In genomic region chr22:40542821-40543540, GRCh38 we compare ENCODE assay signal across 23 cellular contexts.
DNase-seq lines count a peak whose midpoint lies in the region; TF ChIP-seq lines count a peak whose summit lies in the region.
"Had no signal": no experiment of that assay in that cellular context is flagged by ENCODE, and none has a peak within 500 bp of the region (broad histone marks: within the 10 kb centered on the region; RNA-seq: fewer than 3 reads in every experiment).

No MANE protein-coding gene starts in this region.

- H3K36me3 Mint-ChIP-seq in dendritic cell treated with granulocyte-macrophage colony-stimulating factor and Interleukin-4, amounts not matched to agents 40 ng/mL and 50 ng/mL, for 4 days (ENCODE audit: low read depth) = peaks cover 26% of the 10 kb centered on the region

- H3K4me1 ChIP-seq in osteoblast (ENCODE audit: insufficient read depth, low read length) = peaks cover 8% of the 10 kb centered on the region
- peaks cover 0 to 6% of the 10 kb centered on the region in 2 donors for H3K4me1 ChIP-seq in uterus
- H3K4me1 ChIP-seq in suprapubic skin = peaks cover 31% of the 10 kb centered on the region

- TF ChIP-seq EP300 in suprapubic skin (IDR thresholded peaks at IDR 0.05) = no peak

- peaks cover 17% of the 10 kb centered on the region for H3K4me1 Mint-ChIP-seq in dendritic cell treated with granulocyte-macrophage colony-stimulating factor and Interleukin-4, amounts not matched to agents 40 ng/mL and 50 ng/mL, for 4 days (ENCODE audit: low read depth)

- peak overlapping the region; percentile 34 for H3K27ac Mint-ChIP-seq in dendritic cell treated with granulocyte-macrophage colony-stimulating factor and Interleukin-4, amounts not matched to agents 40 ng/mL and 50 ng/mL, for 4 days
- H3K27ac Mint-ChIP-seq: activated CD4-positive, alpha-beta memory T cell treated with anti-CD3 and anti-CD28 coated beads, Interleukin-2, amount 10 ng/mL, durations not matched to agents 7 days and 5 days; CD14-positive monocyte; type B pancreatic cell had no signal

- H3K9me3 ChIP-seq in SK-N-MC (ENCODE audit: low read depth, low read length) (no peaks in the 10 kb centered on the region), osteoblast (ENCODE audit: low read depth, low read length) (no peaks in the 10 kb centered on the region), uterus (no peaks in the 10 kb centered on the region), suprapubic skin (no peaks in the 10 kb centered on the region)
- H3K9me3 ChIP-seq: gastroesophageal sphincter, lower lobe of right lung, neutrophil had no signal

- H3K27me3 ChIP-seq in osteoblast (ENCODE audit: insufficient read depth, low read length) (no peaks in the 10 kb centered on the region), uterus (no peaks in the 10 kb centered on the region), suprapubic skin (no peaks in the 10 kb centered on the region)
- H3K27me3 ChIP-seq: gastroesophageal sphincter, neutrophil had no signal

- no peak overlapping the region for H3K4me3 Mint-ChIP-seq in dendritic cell treated with granulocyte-macrophage colony-stimulating factor and Interleukin-4, amounts not matched to agents 40 ng/mL and 50 ng/mL, for 4 days
- H3K4me3 Mint-ChIP-seq: activated CD4-positive, alpha-beta memory T cell treated with anti-CD3 and anti-CD28 coated beads, Interleukin-2, amount 10 ng/mL, durations not matched to agents 7 days and 5 days; CD14-positive monocyte; stimulated activated naive CD8-positive, alpha-beta T cell treated with anti-CD3 and anti-CD28 coated beads, Interleukin-15, amount 100 ng/mL, for 72 hours; type B pancreatic cell had no signal

- H3K27ac ChIP-seq in SK-N-MC = peak overlapping the region; percentile 16; the same call in 1 of the 2 replicates
- peak overlapping the region; percentile 31 for H3K27ac ChIP-seq in osteoblast (ENCODE audit: low read depth, low read length)
- peak overlapping the region in 1 of 2 donors; percentile 31 for H3K27ac ChIP-seq in uterus
- no peak overlapping the region for H3K27ac ChIP-seq in suprapubic skin
- H3K27ac ChIP-seq: KMS-11, lower lobe of right lung, neutrophil had no signal

- no peaks in the 10 kb centered on the region for H4K20me1 ChIP-seq in osteoblast (ENCODE audit: insufficient read depth, low read length)

- no peaks in the 10 kb centered on the region for H3K9me3 Mint-ChIP-seq in dendritic cell treated with granulocyte-macrophage colony-stimulating factor and Interleukin-4, amounts not matched to agents 40 ng/mL and 50 ng/mL, for 4 days
- H3K9me3 Mint-ChIP-seq: activated CD4-positive, alpha-beta memory T cell treated with anti-CD3 and anti-CD28 coated beads, Interleukin-2, amount 10 ng/mL, durations not matched to agents 7 days and 5 days; CD14-positive monocyte; stimulated activated naive CD8-positive, alpha-beta T cell treated with anti-CD3 and anti-CD28 coated beads, Interleukin-15, amount 100 ng/mL, for 72 hours; type B pancreatic cell had no signal

- H3K36me3 ChIP-seq in SK-N-MC (ENCODE audit: insufficient read depth, low read length) = peaks cover 4% of the 10 kb centered on the region; the same call in 1 of the 2 replicates
- H3K36me3 ChIP-seq in osteoblast (ENCODE audit: insufficient read depth, low read length) = peaks cover 3% of the 10 kb centered on the region
- H3K36me3 ChIP-seq in uterus = no peaks in the 10 kb centered on the region
- H3K36me3 ChIP-seq in suprapubic skin = no peaks in the 10 kb centered on the region

- H3K4me2 ChIP-seq in osteoblast (ENCODE audit: insufficient read depth, low read length) = no peak overlapping the region
- H3K4me2 ChIP-seq: KMS-11 had no signal

- 52% methylated on average over 2 of the region's 2 CpGs for WGBS in suprapubic skin

- H3K27me3 Mint-ChIP-seq in dendritic cell treated with granulocyte-macrophage colony-stimulating factor and Interleukin-4, amounts not matched to agents 40 ng/mL and 50 ng/mL, for 4 days = no peaks in the 10 kb centered on the region
- H3K27me3 Mint-ChIP-seq: activated CD4-positive, alpha-beta memory T cell treated with anti-CD3 and anti-CD28 coated beads, Interleukin-2, amount 10 ng/mL, durations not matched to agents 7 days and 5 days; stimulated activated naive CD8-positive, alpha-beta T cell treated with anti-CD3 and anti-CD28 coated beads, Interleukin-15, amount 100 ng/mL, for 72 hours; type B pancreatic cell had no signal

- no peak overlapping the region for H2AFZ ChIP-seq in osteoblast (ENCODE audit: low read length)

- H3K79me2 ChIP-seq in osteoblast (ENCODE audit: insufficient read depth, low read length) = peaks cover 47% of the 10 kb centered on the region

- no peak overlapping the region for H3K9ac ChIP-seq in SK-N-MC (ENCODE audit: insufficient read length)
- H3K9ac ChIP-seq: KMS-11 had no signal

- TF ChIP-seq POLR2A in uterus (IDR thresholded peaks at IDR 0.05) (no peak), suprapubic skin (IDR thresholded peaks at IDR 0.05) (no peak)

- intact Hi-C loops in dendritic cell treated with granulocyte-macrophage colony-stimulating factor and Interleukin-4, amounts not matched to agents 40 ng/mL and 50 ng/mL, for 4 days (cut with micrococcal nuclease) = no loop called here
- intact Hi-C loops in uterus (cut with DNase I; ENCODE audit: low total_unique reads) = loop anchor here (5.0 kb wide), 1 partner anchor 84 kb away; no protein-coding TSS in a partner anchor

- no peak overlapping the region for H3K4me3 ChIP-seq in SK-N-MC
- no peak overlapping the region for H3K4me3 ChIP-seq in osteoblast (ENCODE audit: insufficient read depth, low read length)
- H3K4me3 ChIP-seq in uterus = no peak overlapping the region
- H3K4me3 ChIP-seq in suprapubic skin = no peak overlapping the region
- H3K4me3 ChIP-seq: gastroesophageal sphincter, lower lobe of right lung had no signal

- peak; percentile 22 for DNase-seq in GM03348 (ENCODE audit: low spot score)
- DNase-seq in SK-N-MC (ENCODE audit: low read depth, low spot score) = no peak
- DNase-seq in osteoblast (ENCODE audit: insufficient read length, low spot score, missing footprints) = no peak
- DNase-seq in NCI-H1930 (lab: John Stamatoyannopoulos, UW) = no peak
- no peak for DNase-seq in uterus
- DNase-seq in suprapubic skin (ENCODE audit: low spot score in 2 of 2) = no peak
- DNase-seq: activated CD4-positive, alpha-beta memory T cell treated with anti-CD3 and anti-CD28 coated beads, Interleukin-2, amount 10 ng/mL, durations not matched to agents 7 days and 5 days; activated CD4-positive, CD25-positive, alpha-beta regulatory T cell; activated T-cell treated with anti-CD3 and anti-CD28 coated beads for 4 hours; amygdala; central memory CD4-positive, alpha-beta T cell; lower lobe of right lung; MV-4-11; NCI-H1694 treated with DMSO at 0.1 percent for 48 hours; stimulated activated CD4-positive, alpha-beta T cell treated with anti-CD3 and anti-CD28 coated beads, Interleukin-4, amount 100 ng/mL, for 4 hours; stimulated activated naive CD8-positive, alpha-beta T cell treated with anti-CD3 and anti-CD28 coated beads, Interleukin-15, amount 100 ng/mL, for 72 hours; T-helper 9 cell had no signal

- TF ChIP-seq CTCF in osteoblast (IDR thresholded peaks at IDR 0.05; ENCODE audit: extremely low read depth, low read depth, low read length) (no peak), uterus (IDR thresholded peaks at IDR 0.05) (no peak), suprapubic skin (IDR thresholded peaks at IDR 0.05) (no peak)
